11 cellular contexts compared by ENCODE assay signal in genomic region chr20:3072530-3073250, GRCh38. TPM values are rescaled to one million over a fixed set of nuclear protein-coding genes. Genes with fewer than 3 reads are reported as not detected.
A peak's percentile ranks its signal among the peaks of the same experiment; 100 is the strongest.
DNase-seq lines count a peak whose midpoint lies in the region; ATAC-seq, FAIRE-seq and TF ChIP-seq lines count a peak whose summit lies in the region.
"Had no signal": no experiment of that assay in that cellular context is flagged by ENCODE, and none has a peak within 500 bp of the region (broad histone marks: within the 10 kb centered on the region; RNA-seq: fewer than 3 reads in every experiment).

No MANE protein-coding gene starts in this region.

- H3K27ac Mint-ChIP-seq in CD4-positive, alpha-beta memory T cell, result peak overlapping the region; percentile 60 to 94 (median 91)

- FAIRE-seq in endothelial cell of umbilical vein (lab: Jason Lieb, UNC), result no peak

- H3K23ac ChIP-seq in IMR-90 (ENCODE audit: low read depth, low read length) (no peak overlapping the region), neuronal stem cell (ENCODE audit: low read depth, low read length, poor library complexity) (no peak overlapping the region)

- intact Hi-C loops in CD4-positive, alpha-beta memory T cell (cut with micrococcal nuclease), result loop anchor here (2.0 kb wide), 1 partner anchor 20 kb away; no protein-coding TSS in a partner anchor
- intact Hi-C loops in IMR-90 (cut with micrococcal nuclease), result no loop called here
- intact Hi-C loops in endothelial cell of umbilical vein (cut with micrococcal nuclease), result no loop called here

- no peak overlapping the region for H2BK5ac ChIP-seq in IMR-90 (ENCODE audit: low read depth, low read length, poor library complexity, severe bottlenecking)
- no peak overlapping the region for H2BK5ac ChIP-seq in neuronal stem cell (ENCODE audit: low read length)

- no peaks in the 10 kb centered on the region for H3K79me1 ChIP-seq in IMR-90 (ENCODE audit: low read depth in 1 of 2, low read length in 2 of 2)
- H3K79me1 ChIP-seq in neuronal stem cell (ENCODE audit: low read depth, low read length), result peaks cover 3% of the 10 kb centered on the region

- no peak overlapping the region for H3K4ac ChIP-seq in IMR-90 (ENCODE audit: low read depth, low read length)
- no peak overlapping the region for H3K4ac ChIP-seq in neuronal stem cell (ENCODE audit: low read length)

- H3K27ac ChIP-seq in CD4-positive, alpha-beta memory T cell (ENCODE audit: low read depth, low read length), result peak overlapping the region; percentile 44
- H3K27ac ChIP-seq in IMR-90 (ENCODE audit: insufficient read depth, low read length) (no peak overlapping the region), endothelial cell of umbilical vein (ENCODE audit: insufficient read depth, low read depth, low read length) (no peak overlapping the region), neuronal stem cell (replicated peaks; ENCODE audit: low read length) (no peak overlapping the region)
- H3K27ac ChIP-seq: RWPE1 had no signal

- no peak for TF ChIP-seq RAD21 in IMR-90 (IDR thresholded peaks at IDR 0.05; ENCODE audit: low read length)

- H3K4me3 ChIP-seq in CD4-positive, alpha-beta memory T cell (ENCODE audit: low read length in 2 of 2), result no peak overlapping the region
- no peak overlapping the region for H3K4me3 ChIP-seq in IMR-90 (ENCODE audit: insufficient read depth, low read depth, low read length)
- no peak overlapping the region for H3K4me3 ChIP-seq in endothelial cell of umbilical vein (replicated peaks in 1 of 3; ENCODE audit: insufficient read depth in 1 of 3, low read depth in 1 of 3, low read length in 3 of 3)
- H3K4me3 ChIP-seq in neuronal stem cell (ENCODE audit: low read length in 2 of 2), result no peak overlapping the region

- H2BK15ac ChIP-seq in IMR-90 (ENCODE audit: low read depth, low read length) (no peak overlapping the region), neuronal stem cell (ENCODE audit: low read length) (no peak overlapping the region)

- H3K9me3 ChIP-seq in CD4-positive, alpha-beta memory T cell (ENCODE audit: control insufficient read depth in 1 of 2, low read length in 2 of 2), result no peaks in the 10 kb centered on the region
- H3K9me3 ChIP-seq in IMR-90 (ENCODE audit: control insufficient read depth, insufficient read depth, low read length), result no peaks in the 10 kb centered on the region
- H3K9me3 ChIP-seq in endothelial cell of umbilical vein (replicated peaks; ENCODE audit: control insufficient read depth, insufficient read depth, low read length), result no peaks in the 10 kb centered on the region
- H3K9me3 ChIP-seq in neuronal stem cell (replicated peaks in 1 of 2; ENCODE audit: control insufficient read depth in 2 of 2, insufficient read depth in 1 of 2, low read depth in 1 of 2, low read length in 2 of 2), result no peaks in the 10 kb centered on the region

- H3K79me2 ChIP-seq in endothelial cell of umbilical vein (ENCODE audit: control insufficient read depth, insufficient read depth, low read length), result no peaks in the 10 kb centered on the region

- no peak overlapping the region for H4K8ac ChIP-seq in IMR-90 (ENCODE audit: low read depth in 2 of 2, low read length in 2 of 2)
- H4K8ac ChIP-seq in neuronal stem cell (ENCODE audit: low read depth, low read length), result no peak overlapping the region

- in situ Hi-C loops in IMR-90 (cut with MboI; ENCODE audit: low sequenced_read_pairs), result no loop called here

- no peak overlapping the region for H3K9ac ChIP-seq in IMR-90 (ENCODE audit: low read depth, low read length)
- no peak overlapping the region for H3K9ac ChIP-seq in endothelial cell of umbilical vein (replicated peaks; ENCODE audit: extremely low read depth, insufficient read depth, low read length)
- no peak overlapping the region for H3K9ac ChIP-seq in neuronal stem cell (ENCODE audit: low read depth, low read length, poor library complexity)

- dilution Hi-C loops in IMR-90 (cut with HindIII; ENCODE audit: low sequenced_read_pairs, unreplicated experiment), result no loop called here
- dilution Hi-C loops in endothelial cell of umbilical vein (cut with MboI; ENCODE audit: extremely low pct_ligation_motif_present, low sequenced_read_pairs), result no loop called here

- H4K5ac ChIP-seq in IMR-90 (ENCODE audit: low read depth, low read length), result no peak overlapping the region

- H3K4me2 ChIP-seq in IMR-90 (ENCODE audit: low read depth, low read length) (no peak overlapping the region), endothelial cell of umbilical vein (ENCODE audit: insufficient read depth, low read length) (no peak overlapping the region), neuronal stem cell (ENCODE audit: insufficient read depth, low read length, poor library complexity, severe bottlenecking) (peak overlapping the region; percentile 64)

- DNase-seq in CD4-positive, alpha-beta memory T cell, result no peak
- DNase-seq in IMR-90 (no peak), endothelial cell of umbilical vein (ENCODE audit: low read depth, low spot score) (no peak), neuronal stem cell (ENCODE audit: low spot score) (no peak), medulla oblongata (ENCODE audit: extremely low spot score) (no peak), Ammon's horn (ENCODE audit: low spot score) (no peak)
- DNase-seq: hypothalamus, NCI-H2107 had no signal

- no peaks in the 10 kb centered on the region for H3K36me3 Mint-ChIP-seq in CD4-positive, alpha-beta memory T cell

- POLR2A ChIA-PET in CD4-positive, alpha-beta memory T cell (lab: Charles Lee; ENCODE audit: partially characterized antibody), result interaction anchor here (0.6 to 3.5 kb wide), 3 partner anchors 20 to 64 kb away, joined by 3 to 22 read pairs (median 3); partner anchors contain the start of gene MRPS26
- POLR2A ChIA-PET in IMR-90 (lab: Charles Lee; ENCODE audit: unreplicated experiment), result no interaction called here
- POLR2A ChIA-PET in endothelial cell of umbilical vein (lab: Charles Lee), result no interaction called here

- H2BK20ac ChIP-seq in IMR-90 (ENCODE audit: low read depth, low read length), result no peak overlapping the region

- 84% methylated on average over 5 of the region's 22 CpGs; no CpG with 5 or more reads in 1 of the 2 experiments for WGBS in IMR-90 (ENCODE audit: extremely low coverage in 2 of 2, insufficient read length in 1 of 2), 2 experiments
- WGBS in neuronal stem cell (ENCODE audit: extremely low coverage in 2 of 2, insufficient read length in 2 of 2, insufficient replicate concordance in 1 of 2), 2 donors, result no CpG with 5 or more reads among the region's 22 CpGs

- H3K56ac ChIP-seq in IMR-90 (ENCODE audit: extremely low read depth, insufficient read depth, low read length), result no peak overlapping the region

- CTCF ChIA-PET in CD4-positive, alpha-beta memory T cell (lab: Charles Lee; ENCODE audit: partially characterized antibody), result interaction anchor here (0.8 to 2.2 kb wide), 2 partner anchors 19 to 42 kb away, joined by 5 to 8 read pairs; no protein-coding TSS in a partner anchor
- CTCF ChIA-PET in IMR-90 (lab: Yijun Ruan, JAX) (no interaction called here), endothelial cell of umbilical vein (lab: Charles Lee) (interaction anchor here (0.7 to 1.8 kb wide), 2 partner anchors 15 to 19 kb away, joined by 4 to 6 read pairs; no protein-coding TSS in a partner anchor)

- H3K36me3 ChIP-seq in CD4-positive, alpha-beta memory T cell (ENCODE audit: insufficient read depth, low read length), result no peaks in the 10 kb centered on the region
- H3K36me3 ChIP-seq in IMR-90 (ENCODE audit: control insufficient read depth, insufficient read depth, low read length), result no peaks in the 10 kb centered on the region
- H3K36me3 ChIP-seq in endothelial cell of umbilical vein (ENCODE audit: control insufficient read depth in 2 of 2, extremely low read depth in 1 of 2, insufficient read depth in 2 of 2, low read length in 2 of 2), result no peaks in the 10 kb centered on the region
- H3K36me3 ChIP-seq in neuronal stem cell (replicated peaks in 1 of 2; ENCODE audit: control insufficient read depth in 2 of 2, insufficient read depth in 2 of 2, low read length in 2 of 2), result no peaks in the 10 kb centered on the region

- H3K27me3 ChIP-seq in CD4-positive, alpha-beta memory T cell (ENCODE audit: insufficient read depth, low read length), result no peaks in the 10 kb centered on the region
- peaks cover 34% of the 10 kb centered on the region for H3K27me3 ChIP-seq in IMR-90 (ENCODE audit: control insufficient read depth, insufficient read depth, low read length)
- H3K27me3 ChIP-seq in endothelial cell of umbilical vein (ENCODE audit: control insufficient read depth in 2 of 2, insufficient read depth in 2 of 2, low read length in 2 of 2), result peaks cover under 1 to 4% of the 10 kb centered on the region in 2 experiments
- peaks cover 10 to 25% (median 10%) of the 10 kb centered on the region in 3 experiments for H3K27me3 ChIP-seq in neuronal stem cell (ENCODE audit: control insufficient read depth in 3 of 3, insufficient read depth in 3 of 3, low read depth in 1 of 3, low read length in 3 of 3)

- H4K91ac ChIP-seq in IMR-90 (ENCODE audit: insufficient read depth, low read depth, low read length) (no peak overlapping the region), neuronal stem cell (ENCODE audit: low read depth, low read length, poor library complexity) (no peak overlapping the region)

- TF ChIP-seq POLR2A in IMR-90 (IDR thresholded peaks at IDR 0.05; ENCODE audit: low read depth, low read length) (no peak), endothelial cell of umbilical vein (IDR thresholded peaks at IDR 0.05; ENCODE audit: low read depth, low read length) (no peak)

- H3K4me1 ChIP-seq in CD4-positive, alpha-beta memory T cell (ENCODE audit: insufficient read depth, low read length), result peaks cover 27% of the 10 kb centered on the region
- no peaks in the 10 kb centered on the region for H3K4me1 ChIP-seq in IMR-90 (ENCODE audit: control insufficient read depth, insufficient read depth, low read length)
- H3K4me1 ChIP-seq in endothelial cell of umbilical vein (ENCODE audit: control insufficient read depth, extremely low read depth, insufficient read depth, low read length), result no peaks in the 10 kb centered on the region
- peaks cover 0 to 12% of the 10 kb centered on the region in 2 donors for H3K4me1 ChIP-seq in neuronal stem cell (ENCODE audit: control insufficient read depth in 2 of 2, insufficient read depth in 1 of 2, low read depth in 1 of 2, low read length in 2 of 2)

- BruUV-seq in IMR-90 (replicated peaks; lab: Mats Ljungman, UMichigan), result no TSS peak
- no TSS peak for BruUV-seq in endothelial cell of umbilical vein (replicated peaks; lab: Mats Ljungman, UMichigan)

- H3K27me3 Mint-ChIP-seq in CD4-positive, alpha-beta memory T cell, result no peaks in the 10 kb centered on the region

- H3K4me3 Mint-ChIP-seq in CD4-positive, alpha-beta memory T cell, result peak overlapping the region; percentile 78 to 91 (median 84)

- H2AFZ ChIP-seq in IMR-90 (replicated peaks; ENCODE audit: low read length, poor library complexity), result peak overlapping the region; percentile 63
- H2AFZ ChIP-seq in endothelial cell of umbilical vein (ENCODE audit: low read depth, low read length), result peak overlapping the region; percentile 25
- H2AFZ ChIP-seq in neuronal stem cell (ENCODE audit: low read length), result peak overlapping the region; percentile 87

- no peak overlapping the region for H2BK12ac ChIP-seq in neuronal stem cell (ENCODE audit: low read length)

- no peak overlapping the region for H2AK9ac ChIP-seq in IMR-90 (replicated peaks; ENCODE audit: low read depth, low read length, poor library complexity)

- H3K9me1 ChIP-seq in IMR-90 (ENCODE audit: insufficient read depth, low read length) (no peaks in the 10 kb centered on the region), endothelial cell of umbilical vein (replicated peaks; ENCODE audit: control insufficient read depth, extremely low read depth, insufficient read depth, low read length) (no peaks in the 10 kb centered on the region)

- no peak for TF ChIP-seq CTCF in IMR-90 (conservative IDR thresholded peaks at IDR 0.05; ENCODE audit: low read depth, low read length)
- no peak for TF ChIP-seq CTCF in endothelial cell of umbilical vein (IDR thresholded peaks at IDR 0.05; ENCODE audit: extremely low read depth in 1 of 2, insufficient read depth in 1 of 2, low read depth in 1 of 2, low read length in 2 of 2)

- H3K4me1 Mint-ChIP-seq in CD4-positive, alpha-beta memory T cell, result peaks cover 14 to 31% (median 19%) of the 10 kb centered on the region in 4 donors

- H3K14ac ChIP-seq in IMR-90 (replicated peaks; ENCODE audit: low read depth, low read length) (no peak overlapping the region), neuronal stem cell (ENCODE audit: low read length) (no peak overlapping the region)

- no peaks in the 10 kb centered on the region for H3K9me3 Mint-ChIP-seq in CD4-positive, alpha-beta memory T cell

- no peak overlapping the region for H2BK120ac ChIP-seq in IMR-90 (ENCODE audit: low read depth, low read length)
- no peak overlapping the region for H2BK120ac ChIP-seq in neuronal stem cell (ENCODE audit: low read depth, low read length)

- H3K18ac ChIP-seq in IMR-90 (ENCODE audit: low read depth, low read length) (no peak overlapping the region), neuronal stem cell (ENCODE audit: low read length) (peak overlapping the region; percentile 86)

- no peak overlapping the region; the same call in 1 of the 2 replicates for H2AK5ac ChIP-seq in IMR-90 (ENCODE audit: low read depth, low read length)
- H2AK5ac ChIP-seq in neuronal stem cell (ENCODE audit: low read depth, low read length), result no peak overlapping the region

- ATAC-seq in IMR-90 (ENCODE audit: low read depth), result no peak
- no peak for ATAC-seq in SK-N-SH treated with all-trans-retinoic acid at 6 μM for 48 hours
- no peak for ATAC-seq in HG03354 (IDR thresholded peaks at IDR 0.05; ENCODE audit: poor library complexity, severe bottlenecking, unreplicated experiment)

- H4K20me1 ChIP-seq in IMR-90 (ENCODE audit: insufficient read depth, low read length) (no peaks in the 10 kb centered on the region), endothelial cell of umbilical vein (replicated peaks; ENCODE audit: control insufficient read depth, extremely low read depth, insufficient read depth, low read length) (no peaks in the 10 kb centered on the region)

RNA-seq across cellular contexts. Expression of gene OXT, which starts 1.3 kb away (rescaled TPM):
- 1 to 10 TPM in 1 of 2 experiments, not detected in 1; 1.5 TPM for total RNA-seq in CD4-positive, alpha-beta memory T cell
- under 1 TPM in 1 of 2 donors, not detected in 1; 1.00 TPM for polyA plus RNA-seq in CD4-positive, alpha-beta memory T cell
- total RNA-seq in IMR-90 (2012; rRNA removed), result not detected in 2 replicates
- polyA plus RNA-seq in IMR-90 (2012; rRNA removed), result not detected in 2 replicates
- polyA plus RNA-seq in IMR-90 (2012; cell fraction: cytosol; rRNA removed), result not detected in 2 replicates
- not detected in 2 replicates for polyA plus RNA-seq in IMR-90 (2012; cell fraction: nucleus; rRNA removed; ENCODE audit: low replicate concordance)
- total RNA-seq in endothelial cell of umbilical vein, result not detected in 2 replicates
- polyA plus RNA-seq in endothelial cell of umbilical vein, result not detected in 2 replicates
- polyA plus RNA-seq in endothelial cell of umbilical vein (2011; cell fraction: cytosol; rRNA removed), result not detected in 2 replicates
- polyA plus RNA-seq in endothelial cell of umbilical vein (2011; cell fraction: nucleus; rRNA removed), result not detected in 2 replicates
- polyA plus RNA-seq in endothelial cell of umbilical vein (2012), result not detected in 2 replicates
- polyA minus RNA-seq in endothelial cell of umbilical vein, result not detected in 2 replicates
- not detected for polyA minus RNA-seq in endothelial cell of umbilical vein (2011; cell fraction: cytosol; rRNA and poly(A)+ RNA removed)
- polyA minus RNA-seq in endothelial cell of umbilical vein (2011; cell fraction: nucleus; rRNA and poly(A)+ RNA removed), result not detected in 2 replicates
- 0.17 TPM for polyA plus RNA-seq in neuronal stem cell (2013, experiment 1 of 2)
- polyA plus RNA-seq in neuronal stem cell (2013, experiment 2 of 2), result 0.12 TPM

RNA-seq across cellular contexts. Expression of gene AVP, which starts 11.8 kb away (rescaled TPM):
- not detected for total RNA-seq in CD4-positive, alpha-beta memory T cell
- polyA plus RNA-seq in CD4-positive, alpha-beta memory T cell, result not detected
- total RNA-seq in IMR-90 (2012; rRNA removed) (not detected in 2 replicates), endothelial cell of umbilical vein (not detected in 2 replicates)
- polyA plus RNA-seq in IMR-90 (2012; rRNA removed) (not detected in 2 replicates), endothelial cell of umbilical vein (not detected in 2 replicates)
- not detected in 2 replicates for polyA plus RNA-seq in IMR-90 (2012; cell fraction: cytosol; rRNA removed)
- polyA plus RNA-seq in IMR-90 (2012; cell fraction: nucleus; rRNA removed; ENCODE audit: low replicate concordance), result not detected in 2 replicates
- not detected in 2 replicates for polyA plus RNA-seq in endothelial cell of umbilical vein (2011; cell fraction: cytosol; rRNA removed)
- polyA plus RNA-seq in endothelial cell of umbilical vein (2011; cell fraction: nucleus; rRNA removed), result not detected in 2 replicates
- polyA plus RNA-seq in endothelial cell of umbilical vein (2012), result not detected in 2 replicates
- not detected in 2 replicates for polyA minus RNA-seq in endothelial cell of umbilical vein
- not detected for polyA minus RNA-seq in endothelial cell of umbilical vein (2011; cell fraction: cytosol; rRNA and poly(A)+ RNA removed)
- not detected in 2 replicates for polyA minus RNA-seq in endothelial cell of umbilical vein (2011; cell fraction: nucleus; rRNA and poly(A)+ RNA removed)
- not detected for polyA plus RNA-seq in neuronal stem cell (2013, experiment 1 of 2)
- 0.07 TPM for polyA plus RNA-seq in neuronal stem cell (2013, experiment 2 of 2)

RNA-seq across cellular contexts. Expression of gene MRPS26, which starts 26.8 kb away (rescaled TPM):
- 10 to 100 TPM; 31.6 to 32.2 TPM for total RNA-seq in CD4-positive, alpha-beta memory T cell
- 10 to 100 TPM; 64.0 to 66.4 TPM for polyA plus RNA-seq in CD4-positive, alpha-beta memory T cell
- total RNA-seq in IMR-90 (2012; rRNA removed) (22.2 and 24.7 TPM in 2 replicates), endothelial cell of umbilical vein (41.2 and 43.9 TPM in 2 replicates)
- polyA plus RNA-seq in IMR-90 (2012; rRNA removed) (38.6 and 49.5 TPM in 2 replicates), endothelial cell of umbilical vein (41.0 and 48.7 TPM in 2 replicates)
- polyA plus RNA-seq in IMR-90 (2012; cell fraction: cytosol; rRNA removed), result 53.9 and 56.0 TPM in 2 replicates
- polyA plus RNA-seq in IMR-90 (2012; cell fraction: nucleus; rRNA removed; ENCODE audit: low replicate concordance), result 20.0 and 35.2 TPM in 2 replicates
- 39.0 and 48.8 TPM in 2 replicates for polyA plus RNA-seq in endothelial cell of umbilical vein (2011; cell fraction: cytosol; rRNA removed)
- 17.1 and 18.0 TPM in 2 replicates for polyA plus RNA-seq in endothelial cell of umbilical vein (2011; cell fraction: nucleus; rRNA removed)
- polyA plus RNA-seq in endothelial cell of umbilical vein (2012), result 40.9 and 42.0 TPM in 2 replicates
- 12.5 and 16.1 TPM in 2 replicates for polyA minus RNA-seq in endothelial cell of umbilical vein
- 23.8 TPM for polyA minus RNA-seq in endothelial cell of umbilical vein (2011; cell fraction: cytosol; rRNA and poly(A)+ RNA removed)
- polyA minus RNA-seq in endothelial cell of umbilical vein (2011; cell fraction: nucleus; rRNA and poly(A)+ RNA removed), result 2.9 and 4.5 TPM in 2 replicates
- polyA plus RNA-seq in neuronal stem cell (2013, experiment 1 of 2), result 58.4 TPM
- polyA plus RNA-seq in neuronal stem cell (2013, experiment 2 of 2), result 57.2 TPM

RNA-seq across cellular contexts. Expression of gene GNRH2, which starts 29.3 kb away (rescaled TPM):
- total RNA-seq in CD4-positive, alpha-beta memory T cell, result 1 to 10 TPM; 1.2 to 1.9 TPM
- not detected for polyA plus RNA-seq in CD4-positive, alpha-beta memory T cell
- total RNA-seq in IMR-90 (2012; rRNA removed), result 0.18 and 0.28 TPM in 2 replicates
- 0.16 and 0.21 TPM in 2 replicates for polyA plus RNA-seq in IMR-90 (2012; rRNA removed)
- not detected in 2 replicates for polyA plus RNA-seq in IMR-90 (2012; cell fraction: cytosol; rRNA removed)
- 1.7 and 3.5 TPM in 2 replicates for polyA plus RNA-seq in IMR-90 (2012; cell fraction: nucleus; rRNA removed; ENCODE audit: low replicate concordance)
- total RNA-seq in endothelial cell of umbilical vein, result 1.7 and 1.9 TPM in 2 replicates
- polyA plus RNA-seq in endothelial cell of umbilical vein, result 0.13 TPM in 1 of 2 replicates, not detected in the other
- polyA plus RNA-seq in endothelial cell of umbilical vein (2011; cell fraction: cytosol; rRNA removed), result not detected in 2 replicates
- 2.4 and 3.2 TPM in 2 replicates for polyA plus RNA-seq in endothelial cell of umbilical vein (2011; cell fraction: nucleus; rRNA removed)
- not detected in 2 replicates for polyA plus RNA-seq in endothelial cell of umbilical vein (2012)
- 0.85 and 1.7 TPM in 2 replicates for polyA minus RNA-seq in endothelial cell of umbilical vein
- not detected for polyA minus RNA-seq in endothelial cell of umbilical vein (2011; cell fraction: cytosol; rRNA and poly(A)+ RNA removed)
- 1.3 and 2.8 TPM in 2 replicates for polyA minus RNA-seq in endothelial cell of umbilical vein (2011; cell fraction: nucleus; rRNA and poly(A)+ RNA removed)
- polyA plus RNA-seq in neuronal stem cell (2013, experiment 1 of 2), result not detected
- not detected for polyA plus RNA-seq in neuronal stem cell (2013, experiment 2 of 2)

Comparison
In these comparisons a context has a peak if more than half of its experiments do, and no peak if none do; other contexts are left out.
1. H2AFZ ChIP-seq: peak in every context shown above with its lines; median percentile 87 in neuronal stem cell; 63 in IMR-90; 25 in endothelial cell of umbilical vein.